In genomic region chr1:167084739-167085138, GRCh38 we compare ENCODE assay signal across 22 cellular contexts. TPM values are rescaled to one million over a fixed set of nuclear protein-coding genes. Genes with fewer than 3 reads are reported as not detected.
DNase-seq lines count a peak whose midpoint lies in the region; ATAC-seq and TF ChIP-seq lines count a peak whose summit lies in the region.
"Had no signal": no experiment of that assay in that cellular context is flagged by ENCODE, and none has a peak within 500 bp of the region (broad histone marks: within the 10 kb centered on the region; RNA-seq: fewer than 3 reads in every experiment).

No MANE protein-coding gene starts in this region.

- no peaks in the 10 kb centered on the region for H3K79me2 ChIP-seq in hepatocyte

- in situ Hi-C loops in transverse colon (cut with MboI; ENCODE audit: low pct_ligation_motif_present in 1 of 4, low pct_unique_long_range_greater_than_20kb in 1 of 4, low sequenced_read_pairs in 3 of 4) = no loop called here

- DNase-seq in activated naive CD4-positive, alpha-beta T cell treated with anti-CD3 and anti-CD28 coated beads, Interleukin-2, amount 50 U/mL, for 72 hours (ENCODE audit: low spot score in 2 of 2) = no peak
- no peak for DNase-seq in activated naive CD4-positive, alpha-beta T cell treated with anti-CD3 and anti-CD28 coated beads for 36 hours
- DNase-seq in Peyer's patch (no peak), hepatocyte (ENCODE audit: low spot score) (no peak), transverse colon (no peak), nucleus accumbens (lab: John Stamatoyannopoulos, UW) (no peak), NCI-H345 (lab: John Stamatoyannopoulos, UW) (no peak), occipital lobe (lab: John Stamatoyannopoulos, UW) (no peak)
- DNase-seq: 8988T; Calu3; CD8-positive, alpha-beta T cell; DMS79 treated with DMSO at 0.1 percent for 48 hours; GF-D8; GM23248; IMR-90 had no signal

- H3K4me1 ChIP-seq in Peyer's patch (peaks cover 0 to 47% (median 1%) of the 10 kb centered on the region in 4 donors), hepatocyte (ENCODE audit: insufficient read depth) (peaks cover 13% of the 10 kb centered on the region), transverse colon (peaks cover 6 to 68% (median 55%) of the 10 kb centered on the region in 4 donors)
- H3K4me1 ChIP-seq: BLaER1, HAP-1 had no signal

- no peak overlapping the region for H3K4me3 Mint-ChIP-seq in activated naive CD4-positive, alpha-beta T cell treated with anti-CD3 and anti-CD28 coated beads for 36 hours
- H3K4me3 Mint-ChIP-seq: CD14-positive monocyte; CD8-positive, alpha-beta T cell had no signal

- peaks cover 0 to 7% of the 10 kb centered on the region in 2 donors for H3K36me3 Mint-ChIP-seq in activated naive CD4-positive, alpha-beta T cell treated with anti-CD3 and anti-CD28 coated beads, Interleukin-2, amount 50 U/mL, for 72 hours
- H3K36me3 Mint-ChIP-seq in activated naive CD4-positive, alpha-beta T cell treated with anti-CD3 and anti-CD28 coated beads for 36 hours (ENCODE audit: low read depth) = peaks cover 1% of the 10 kb centered on the region
- H3K36me3 Mint-ChIP-seq: CD14-positive monocyte had no signal

- CTCF ChIA-PET in activated naive CD4-positive, alpha-beta T cell treated with anti-CD3 and anti-CD28 coated beads for 36 hours (lab: Charles Lee) = interaction anchor here (0.7 to 1.6 kb wide), 8 partner anchors 16 to 456 kb away, joined by 3 to 6 read pairs (median 3); no protein-coding TSS in a partner anchor

- intact Hi-C loops in activated naive CD4-positive, alpha-beta T cell treated with anti-CD3 and anti-CD28 coated beads for 36 hours (cut with micrococcal nuclease) = loop anchor here (1.0 kb wide), 2 partner anchors 19 to 136 kb away; partner anchors contain the start of gene POU2F1
- intact Hi-C loops in transverse colon (cut with DNase I; ENCODE audit: low total_unique reads) = no loop called here

- TF ChIP-seq EP300 in transverse colon (IDR thresholded peaks at IDR 0.05; ENCODE audit: low read depth) = no peak

- H4K20me1 ChIP-seq in hepatocyte (ENCODE audit: insufficient read depth, poor library complexity, severe bottlenecking) = no peaks in the 10 kb centered on the region
- H4K20me1 ChIP-seq: BLaER1 had no signal

- peaks cover 32% of the 10 kb centered on the region for H3K4me1 Mint-ChIP-seq in activated naive CD4-positive, alpha-beta T cell treated with anti-CD3 and anti-CD28 coated beads for 36 hours (ENCODE audit: low read depth)

- H3K27me3 Mint-ChIP-seq in activated naive CD4-positive, alpha-beta T cell treated with anti-CD3 and anti-CD28 coated beads for 36 hours (ENCODE audit: low read depth) = no peaks in the 10 kb centered on the region

- no peaks in the 10 kb centered on the region for H3K36me3 ChIP-seq in Peyer's patch
- H3K36me3 ChIP-seq in hepatocyte (replicated peaks; ENCODE audit: insufficient read depth, low read depth) = no peaks in the 10 kb centered on the region
- H3K36me3 ChIP-seq in transverse colon = no peaks in the 10 kb centered on the region
- H3K36me3 ChIP-seq: BLaER1, HAP-1 had no signal

- peak; percentile 60 to 73 for ATAC-seq in activated naive CD4-positive, alpha-beta T cell treated with anti-CD3 and anti-CD28 coated beads, Interleukin-2, amount 50 U/mL, for 72 hours
- ATAC-seq: CD8-positive, alpha-beta T cell had no signal

- no peak overlapping the region for H2AFZ ChIP-seq in hepatocyte
- H2AFZ ChIP-seq: GM23248 had no signal

- no peak for TF ChIP-seq POLR2A in Peyer's patch (IDR thresholded peaks at IDR 0.05)
- TF ChIP-seq POLR2A in transverse colon (IDR thresholded peaks at IDR 0.05) = no peak

- H3K9me3 Mint-ChIP-seq in activated naive CD4-positive, alpha-beta T cell treated with anti-CD3 and anti-CD28 coated beads, Interleukin-2, amount 50 U/mL, for 72 hours = peaks cover 5% of the 10 kb centered on the region in 2 donors
- no peaks in the 10 kb centered on the region for H3K9me3 Mint-ChIP-seq in activated naive CD4-positive, alpha-beta T cell treated with anti-CD3 and anti-CD28 coated beads for 36 hours
- H3K9me3 Mint-ChIP-seq: CD8-positive, alpha-beta T cell had no signal

- no peak overlapping the region for H3K27ac Mint-ChIP-seq in activated naive CD4-positive, alpha-beta T cell treated with anti-CD3 and anti-CD28 coated beads, Interleukin-2, amount 50 U/mL, for 72 hours
- no peak overlapping the region for H3K27ac Mint-ChIP-seq in activated naive CD4-positive, alpha-beta T cell treated with anti-CD3 and anti-CD28 coated beads for 36 hours
- H3K27ac Mint-ChIP-seq: CD14-positive monocyte; CD8-positive, alpha-beta T cell had no signal

- H3K4me3 ChIP-seq in Peyer's patch (no peak overlapping the region), hepatocyte (no peak overlapping the region), transverse colon (no peak overlapping the region)
- H3K4me3 ChIP-seq: BLaER1, GM23248, HAP-1 had no signal

- H3K9me3 ChIP-seq in Peyer's patch (no peaks in the 10 kb centered on the region), hepatocyte (ENCODE audit: low read depth) (no peaks in the 10 kb centered on the region), transverse colon (no peaks in the 10 kb centered on the region)
- H3K9me3 ChIP-seq: BLaER1, HAP-1 had no signal

- H3K27me3 ChIP-seq in Peyer's patch (no peaks in the 10 kb centered on the region), hepatocyte (no peaks in the 10 kb centered on the region), transverse colon (no peaks in the 10 kb centered on the region)
- H3K27me3 ChIP-seq: BLaER1 had no signal

- TF ChIP-seq CTCF in Peyer's patch (IDR thresholded peaks at IDR 0.05) = no peak
- TF ChIP-seq CTCF in hepatocyte (IDR thresholded peaks at IDR 0.05; ENCODE audit: poor library complexity) = no peak
- TF ChIP-seq CTCF in transverse colon (IDR thresholded peaks at IDR 0.05) = no peak

- H3K27ac ChIP-seq in Peyer's patch (peak overlapping the region in 3 of 4 donors; percentile 82 to 96 (median 95)), hepatocyte (peak overlapping the region; percentile 93), transverse colon (peak overlapping the region; percentile 85 to 95 (median 90))
- H3K27ac ChIP-seq: BLaER1, GM23248, HL-60 had no signal

- H3K4me2 ChIP-seq in hepatocyte = no peak overlapping the region
- H3K4me2 ChIP-seq: BLaER1 had no signal

- H3K9me2 ChIP-seq in hepatocyte (replicated peaks; ENCODE audit: insufficient read depth) = no peaks in the 10 kb centered on the region

RNA-seq across cellular contexts. Expression of gene GPA33, which starts 5.4 kb away (rescaled TPM):
- under 1 TPM; 0.20 to 0.76 TPM for total RNA-seq in activated naive CD4-positive, alpha-beta T cell treated with anti-CD3 and anti-CD28 coated beads, Interleukin-2, amount 50 U/mL, for 72 hours
- 1 to 10 TPM; 1.2 to 1.4 TPM for total RNA-seq in activated naive CD4-positive, alpha-beta T cell treated with anti-CD3 and anti-CD28 coated beads for 36 hours
- total RNA-seq in Peyer's patch (100 to 1,000 TPM in 3 of 4 donors, 10 to 100 TPM in 1; 15.7 to 397 (median 317) TPM), hepatocyte (5.8 and 7.2 TPM in 2 replicates), transverse colon (100 to 1,000 TPM in 3 of 4 donors, 10 to 100 TPM in 1; 87.4 to 568 (median 509) TPM), occipital lobe (not detected)
- 1.5 and 3.9 TPM in 2 replicates for polyA plus RNA-seq in hepatocyte
- total RNA-seq: A673, Calu3, GM23248, H4, IMR-90 had no signal
- polyA plus RNA-seq: AG04450, GM23248, IMR-90 had no signal

RNA-seq across cellular contexts. Expression of gene STYXL2, which starts 9.1 kb away (rescaled TPM):
- total RNA-seq in activated naive CD4-positive, alpha-beta T cell treated with anti-CD3 and anti-CD28 coated beads, Interleukin-2, amount 50 U/mL, for 72 hours = not detected
- total RNA-seq in activated naive CD4-positive, alpha-beta T cell treated with anti-CD3 and anti-CD28 coated beads for 36 hours = not detected
- total RNA-seq in Peyer's patch (not detected), hepatocyte (0.07 and 0.20 TPM in 2 replicates), transverse colon (under 1 TPM in 2 of 4 donors, not detected in 2; 0.16 to 0.41 TPM), occipital lobe (0.16 TPM)
- polyA plus RNA-seq in hepatocyte = 0.40 and 0.58 TPM in 2 replicates
- total RNA-seq: A673; Calu3; CD8-positive, alpha-beta T cell; GM23248; IMR-90 had no signal
- polyA plus RNA-seq: AG04450, CD14-positive monocyte, GM23248, IMR-90 had no signal
